Comparison of ENCODE assay signal across 27 cellular contexts in genomic region chr2:226898925-226899324, GRCh38.
DNase-seq lines count a peak whose midpoint lies in the region; ATAC-seq and TF ChIP-seq lines count a peak whose summit lies in the region.
"Had no signal": no experiment of that assay in that cellular context is flagged by ENCODE, and none has a peak within 500 bp of the region (broad histone marks: within the 10 kb centered on the region; RNA-seq: fewer than 3 reads in every experiment).

No MANE protein-coding gene starts in this region.

- H3K4me1 Mint-ChIP-seq in Calu3 (ENCODE audit: low read depth, unreplicated experiment), result no peaks in the 10 kb centered on the region
- H3K4me1 Mint-ChIP-seq in activated T-helper 2 cell treated with anti-CD3 and anti-CD28 coated beads, Interferon-gamma antibody, Interleukin-2, Interleukin-4, amounts not matched to agents 10 μg/mL and 5 μg/mL and 100 μg/mL, durations not matched to agents 14 hours and 24 hours and 36 hours (ENCODE audit: low read depth), result peaks cover 11% of the 10 kb centered on the region

- intact Hi-C loops in Calu3 (cut with micrococcal nuclease; ENCODE audit: unreplicated experiment), result no loop called here
- intact Hi-C loops in activated T-helper 2 cell treated with anti-CD3 and anti-CD28 coated beads, Interferon-gamma antibody, Interleukin-2, Interleukin-4, amounts not matched to agents 10 μg/mL and 5 μg/mL and 100 μg/mL, durations not matched to agents 14 hours and 24 hours and 36 hours (cut with micrococcal nuclease), result no loop called here

- BruUV-seq in Calu3 (replicated peaks; lab: Mats Ljungman, UMichigan), result no TSS peak

- no peak for ATAC-seq in GM18907 (IDR thresholded peaks at IDR 0.05; ENCODE audit: unreplicated experiment)
- ATAC-seq: activated naive CD4-positive, alpha-beta T cell treated with anti-CD3 and anti-CD28 coated beads, Interleukin-2, amount 50 U/mL, for 72 hours; natural killer cell treated with Interleukin-12 subunit alpha and Interleukin-12 subunit beta and Interleukin-15 and Interleukin-18, amount 100 ng/mL, for 72 hours; stimulated activated memory B cell treated with anti-CD40 and anti-IgM and Interleukin-4, amounts not matched to agents 10 μg/mL and 1 μg/mL and 100 μg/mL, for 72 hours; T-cell had no signal

- H3K4me3 Mint-ChIP-seq in Calu3 (ENCODE audit: low read depth, unreplicated experiment), result no peak overlapping the region
- H3K4me3 Mint-ChIP-seq in activated T-helper 2 cell treated with anti-CD3 and anti-CD28 coated beads, Interferon-gamma antibody, Interleukin-2, Interleukin-4, amounts not matched to agents 10 μg/mL and 5 μg/mL and 100 μg/mL, durations not matched to agents 14 hours and 24 hours and 36 hours (ENCODE audit: low read depth), result no peak overlapping the region
- H3K4me3 Mint-ChIP-seq: activated CD4-positive, alpha-beta T cell treated with anti-CD3 and anti-CD28 coated beads, Interleukin-2, amount 10 ng/mL, durations not matched to agents 24 days and 14 days; CD14-positive monocyte; natural killer cell treated with Interleukin-12 subunit alpha and Interleukin-12 subunit beta and Interleukin-15 and Interleukin-18, amount 100 ng/mL, for 72 hours; stimulated activated memory B cell treated with anti-CD40 and anti-IgM and Interleukin-4, amounts not matched to agents 10 μg/mL and 1 μg/mL and 100 μg/mL, for 72 hours; T-cell had no signal

- CTCF ChIA-PET in Calu3 (lab: Charles Lee), result no interaction called here

- peaks cover 6% of the 10 kb centered on the region for H3K36me3 Mint-ChIP-seq in Calu3 (ENCODE audit: insufficient read depth, unreplicated experiment)
- H3K36me3 Mint-ChIP-seq in activated T-helper 2 cell treated with anti-CD3 and anti-CD28 coated beads, Interferon-gamma antibody, Interleukin-2, Interleukin-4, amounts not matched to agents 10 μg/mL and 5 μg/mL and 100 μg/mL, durations not matched to agents 14 hours and 24 hours and 36 hours (ENCODE audit: low read depth), result peaks cover 15% of the 10 kb centered on the region

- H3K9me3 Mint-ChIP-seq in Calu3 (ENCODE audit: low read depth, unreplicated experiment), result no peaks in the 10 kb centered on the region
- no peaks in the 10 kb centered on the region for H3K9me3 Mint-ChIP-seq in activated T-helper 2 cell treated with anti-CD3 and anti-CD28 coated beads, Interferon-gamma antibody, Interleukin-2, Interleukin-4, amounts not matched to agents 10 μg/mL and 5 μg/mL and 100 μg/mL, durations not matched to agents 14 hours and 24 hours and 36 hours
- H3K9me3 Mint-ChIP-seq: natural killer cell treated with Interleukin-12 subunit alpha and Interleukin-12 subunit beta and Interleukin-15 and Interleukin-18, amount 100 ng/mL, for 72 hours had no signal

- DNase-seq in NCI-H1417 (lab: John Stamatoyannopoulos, UW), result peak in 2 of 3 experiments; percentile 50 to 58
- no peak for DNase-seq in NCI-H1417 treated with DMSO at 0.1 percent for 48 hours (lab: John Stamatoyannopoulos, UW)
- peak; percentile 41 for DNase-seq in DMS79 (lab: John Stamatoyannopoulos, UW)
- peak; percentile 51 for DNase-seq in NCI-H345 (lab: John Stamatoyannopoulos, UW)
- DNase-seq in left kidney (ENCODE audit: low read depth, low spot score), result peak; percentile 22
- no peak for DNase-seq in Calu3
- DNase-seq in activated T-helper 2 cell treated with anti-CD3 and anti-CD28 coated beads, Interferon-gamma antibody, Interleukin-2, Interleukin-4, amounts not matched to agents 10 μg/mL and 5 μg/mL and 100 μg/mL, durations not matched to agents 14 hours and 24 hours and 36 hours (ENCODE audit: low spot score), result no peak
- DNase-seq: 8988T; activated CD4-positive, alpha-beta T cell treated with anti-CD3 and anti-CD28 coated beads, Interleukin-2, amount 10 ng/mL, durations not matched to agents 24 days and 14 days; activated CD8-positive, alpha-beta memory T cell treated with anti-CD3 and anti-CD28 coated beads for 24 hours; activated effector memory CD4-positive, alpha-beta T cell treated with Interleukin-2 at 50 U/mL for 16 hours; anterior cingulate cortex; H7; kidney; mammary epithelial cell; NCI-H1048; NCI-H2081; RPMI8226; stimulated activated CD4-positive, alpha-beta T cell treated with anti-CD3 and anti-CD28 coated beads, Interleukin-15, amount 100 ng/mL, for 24 hours; substantia nigra; T-cell; trophoblast cell had no signal

- H3K27me3 Mint-ChIP-seq in Calu3 (ENCODE audit: unreplicated experiment), result no peaks in the 10 kb centered on the region
- H3K27me3 Mint-ChIP-seq in activated T-helper 2 cell treated with anti-CD3 and anti-CD28 coated beads, Interferon-gamma antibody, Interleukin-2, Interleukin-4, amounts not matched to agents 10 μg/mL and 5 μg/mL and 100 μg/mL, durations not matched to agents 14 hours and 24 hours and 36 hours (ENCODE audit: low read depth), result no peaks in the 10 kb centered on the region
- H3K27me3 Mint-ChIP-seq: activated CD4-positive, alpha-beta T cell treated with anti-CD3 and anti-CD28 coated beads, Interleukin-2, amount 10 ng/mL, durations not matched to agents 24 days and 14 days; natural killer cell treated with Interleukin-12 subunit alpha and Interleukin-12 subunit beta and Interleukin-15 and Interleukin-18, amount 100 ng/mL, for 72 hours; stimulated activated memory B cell treated with anti-CD40 and anti-IgM and Interleukin-4, amounts not matched to agents 10 μg/mL and 1 μg/mL and 100 μg/mL, for 72 hours; T-cell had no signal

- no peak overlapping the region for H3K27ac Mint-ChIP-seq in Calu3 (ENCODE audit: unreplicated experiment)
- H3K27ac Mint-ChIP-seq in activated T-helper 2 cell treated with anti-CD3 and anti-CD28 coated beads, Interferon-gamma antibody, Interleukin-2, Interleukin-4, amounts not matched to agents 10 μg/mL and 5 μg/mL and 100 μg/mL, durations not matched to agents 14 hours and 24 hours and 36 hours, result no peak overlapping the region
- H3K27ac Mint-ChIP-seq: activated CD4-positive, alpha-beta T cell treated with anti-CD3 and anti-CD28 coated beads, Interleukin-2, amount 10 ng/mL, durations not matched to agents 24 days and 14 days; activated naive CD4-positive, alpha-beta T cell treated with anti-CD3 and anti-CD28 coated beads, Interleukin-2, amount 50 U/mL, for 72 hours; natural killer cell treated with Interleukin-12 subunit alpha and Interleukin-12 subunit beta and Interleukin-15 and Interleukin-18, amount 100 ng/mL, for 72 hours; stimulated activated memory B cell treated with anti-CD40 and anti-IgM and Interleukin-4, amounts not matched to agents 10 μg/mL and 1 μg/mL and 100 μg/mL, for 72 hours; T-cell had no signal

- TF ChIP-seq CTCF in Calu3 (IDR thresholded peaks at IDR 0.05; ENCODE audit: unreplicated experiment), result no peak

Comparison
In these comparisons a context has a peak if more than half of its experiments do, and no peak if none do; other contexts are left out.
1. DNase-seq: peak in NCI-H1417 (2 of 3), DMS79 (single experiment), NCI-H345 (single experiment) and left kidney (single experiment); none in NCI-H1417 treated with DMSO at 0.1 percent for 48 hours (single experiment), Calu3 (single experiment) and activated T-helper 2 cell treated with anti-CD3 and anti-CD28 coated beads, Interferon-gamma antibody, Interleukin-2, Interleukin-4, amounts not matched to agents 10 μg/mL and 5 μg/mL and 100 μg/mL, durations not matched to agents 14 hours and 24 hours and 36 hours (single experiment).